Comparison of ENCODE assay signal across 18 cellular contexts in genomic region chr7:8249121-8249520, GRCh38. TPM values are rescaled to one million over a fixed set of nuclear protein-coding genes. Genes with fewer than 3 reads are reported as not detected.
DNase-seq lines count a peak whose midpoint lies in the region; ATAC-seq and TF ChIP-seq lines count a peak whose summit lies in the region.
"Had no signal": no experiment of that assay in that cellular context is flagged by ENCODE, and none has a peak within 500 bp of the region (broad histone marks: within the 10 kb centered on the region; RNA-seq: fewer than 3 reads in every experiment).

No MANE protein-coding gene starts in this region.

- CTCF ChIA-PET in activated CD8-positive, alpha-beta memory T cell treated with anti-CD3 and anti-CD28 coated beads, Interleukin-2, amount 10 ng/mL, durations not matched to agents 7 days and 5 days (lab: Charles Lee): no interaction called here
- CTCF ChIA-PET in activated CD4-positive, alpha-beta memory T cell treated with anti-CD3 and anti-CD28 coated beads for 36 hours (lab: Charles Lee): interaction anchor here (1.4 kb wide), 1 partner anchor 47 kb away, joined by 3 read pairs; no protein-coding TSS in a partner anchor

- H3K27me3 Mint-ChIP-seq in activated CD8-positive, alpha-beta memory T cell treated with anti-CD3 and anti-CD28 coated beads, Interleukin-2, amount 10 ng/mL, durations not matched to agents 7 days and 5 days: peaks cover 23% of the 10 kb centered on the region
- H3K27me3 Mint-ChIP-seq in activated CD4-positive, alpha-beta memory T cell treated with anti-CD3 and anti-CD28 coated beads for 36 hours: peaks cover 8% of the 10 kb centered on the region
- no peaks in the 10 kb centered on the region for H3K27me3 Mint-ChIP-seq in stimulated activated naive CD8-positive, alpha-beta T cell treated with anti-CD3 and anti-CD28 coated beads, Interleukin-15, amount 100 ng/mL, for 72 hours

- TF ChIP-seq CTCF in HL-60 (IDR thresholded peaks at IDR 0.05; ENCODE audit: insufficient read depth, low read length): no peak

- intact Hi-C loops in activated CD4-positive, alpha-beta memory T cell treated with anti-CD3 and anti-CD28 coated beads for 36 hours (cut with micrococcal nuclease): no loop called here

- H3K4me1 Mint-ChIP-seq in activated CD8-positive, alpha-beta memory T cell treated with anti-CD3 and anti-CD28 coated beads, Interleukin-2, amount 10 ng/mL, durations not matched to agents 7 days and 5 days: peaks cover 6% of the 10 kb centered on the region
- H3K4me1 Mint-ChIP-seq in activated CD4-positive, alpha-beta memory T cell treated with anti-CD3 and anti-CD28 coated beads for 36 hours (ENCODE audit: low read depth): no peaks in the 10 kb centered on the region
- H3K4me1 Mint-ChIP-seq in stimulated activated naive CD8-positive, alpha-beta T cell treated with anti-CD3 and anti-CD28 coated beads, Interleukin-15, amount 100 ng/mL, for 72 hours: no peaks in the 10 kb centered on the region
- H3K4me1 Mint-ChIP-seq: CD4-positive, CD25-positive, alpha-beta regulatory T cell; IgD-negative memory B cell had no signal

- POLR2A ChIA-PET in activated CD4-positive, alpha-beta memory T cell treated with anti-CD3 and anti-CD28 coated beads for 36 hours (lab: Charles Lee): no interaction called here

- H3K36me3 Mint-ChIP-seq in activated CD8-positive, alpha-beta memory T cell treated with anti-CD3 and anti-CD28 coated beads, Interleukin-2, amount 10 ng/mL, durations not matched to agents 7 days and 5 days: no peaks in the 10 kb centered on the region
- H3K36me3 Mint-ChIP-seq in activated CD4-positive, alpha-beta memory T cell treated with anti-CD3 and anti-CD28 coated beads for 36 hours: no peaks in the 10 kb centered on the region
- H3K36me3 Mint-ChIP-seq: CD4-positive, CD25-positive, alpha-beta regulatory T cell had no signal

- peak overlapping the region; percentile 31; the same call in 1 of the 2 replicates for H3K27ac ChIP-seq in HL-60 (replicated peaks)
- H3K27ac ChIP-seq: SJCRH30 had no signal

- DNase-seq in activated CD8-positive, alpha-beta memory T cell treated with anti-CD3 and anti-CD28 coated beads, Interleukin-2, amount 10 ng/mL, durations not matched to agents 7 days and 5 days: peak; percentile 48
- no peak for DNase-seq in activated CD8-positive, alpha-beta memory T cell treated with anti-CD3 and anti-CD28 coated beads, Interleukin-2, amount 50 U/mL, for 4 hours
- DNase-seq in HL-60 (ENCODE audit: low read depth in 1 of 2, low spot score in 1 of 2): peak in 1 of 2 experiments; percentile 57
- peak; percentile 12 for DNase-seq in activated CD4-positive, alpha-beta memory T cell treated with anti-CD3 and anti-CD28 coated beads for 36 hours
- DNase-seq in stimulated activated naive CD8-positive, alpha-beta T cell treated with anti-CD3 and anti-CD28 coated beads, Interleukin-15, amount 100 ng/mL, for 72 hours: no peak
- DNase-seq in hepatic stellate cell (ENCODE audit: low spot score): no peak
- no peak for DNase-seq in DMS 273 (lab: John Stamatoyannopoulos, UW; ENCODE audit: unreplicated experiment)
- DNase-seq: BE2C; CD4-positive, CD25-positive, alpha-beta regulatory T cell; COR-L47; HFFc6; NCI-H1105; NCI-H1694; SJCRH30 had no signal

- H3K4me3 ChIP-seq in HL-60 (replicated peaks; ENCODE audit: insufficient read depth, low read length): no peak overlapping the region
- H3K4me3 ChIP-seq: SJCRH30 had no signal

- H3K4me3 Mint-ChIP-seq in activated CD8-positive, alpha-beta memory T cell treated with anti-CD3 and anti-CD28 coated beads, Interleukin-2, amount 10 ng/mL, durations not matched to agents 7 days and 5 days: no peak overlapping the region
- no peak overlapping the region for H3K4me3 Mint-ChIP-seq in activated CD4-positive, alpha-beta memory T cell treated with anti-CD3 and anti-CD28 coated beads for 36 hours
- no peak overlapping the region for H3K4me3 Mint-ChIP-seq in stimulated activated naive CD8-positive, alpha-beta T cell treated with anti-CD3 and anti-CD28 coated beads, Interleukin-15, amount 100 ng/mL, for 72 hours
- H3K4me3 Mint-ChIP-seq: CD4-positive, CD25-positive, alpha-beta regulatory T cell; HFFc6; IgD-negative memory B cell had no signal

- no peaks in the 10 kb centered on the region for H3K9me3 Mint-ChIP-seq in activated CD8-positive, alpha-beta memory T cell treated with anti-CD3 and anti-CD28 coated beads, Interleukin-2, amount 10 ng/mL, durations not matched to agents 7 days and 5 days (ENCODE audit: low read depth)
- peaks cover 6% of the 10 kb centered on the region for H3K9me3 Mint-ChIP-seq in activated CD4-positive, alpha-beta memory T cell treated with anti-CD3 and anti-CD28 coated beads for 36 hours
- peaks cover 0 to 5% of the 10 kb centered on the region in 2 donors for H3K9me3 Mint-ChIP-seq in stimulated activated naive CD8-positive, alpha-beta T cell treated with anti-CD3 and anti-CD28 coated beads, Interleukin-15, amount 100 ng/mL, for 72 hours
- H3K9me3 Mint-ChIP-seq: HFFc6 had no signal

- H3K27me3 ChIP-seq in HL-60 (ENCODE audit: insufficient read depth, poor library complexity, severe bottlenecking): no peaks in the 10 kb centered on the region
- H3K27me3 ChIP-seq: BE2C, SJCRH30 had no signal

- H3K27ac Mint-ChIP-seq in activated CD8-positive, alpha-beta memory T cell treated with anti-CD3 and anti-CD28 coated beads, Interleukin-2, amount 10 ng/mL, durations not matched to agents 7 days and 5 days: no peak overlapping the region
- no peak overlapping the region for H3K27ac Mint-ChIP-seq in activated CD4-positive, alpha-beta memory T cell treated with anti-CD3 and anti-CD28 coated beads for 36 hours
- H3K27ac Mint-ChIP-seq in stimulated activated naive CD8-positive, alpha-beta T cell treated with anti-CD3 and anti-CD28 coated beads, Interleukin-15, amount 100 ng/mL, for 72 hours: no peak overlapping the region
- H3K27ac Mint-ChIP-seq: CD4-positive, CD25-positive, alpha-beta regulatory T cell; HFFc6; IgD-negative memory B cell had no signal

- ATAC-seq in activated CD8-positive, alpha-beta memory T cell treated with anti-CD3 and anti-CD28 coated beads, Interleukin-2, amount 10 ng/mL, durations not matched to agents 7 days and 5 days: peak; percentile 60
- ATAC-seq in stimulated activated naive CD8-positive, alpha-beta T cell treated with anti-CD3 and anti-CD28 coated beads, Interleukin-15, amount 100 ng/mL, for 72 hours: peak; percentile 52
- ATAC-seq in HG03457 (IDR thresholded peaks at IDR 0.05; ENCODE audit: unreplicated experiment): no peak
- ATAC-seq: Panc1 had no signal

RNA-seq across cellular contexts. Expression of gene ICA1, which starts 12.8 kb away (rescaled TPM):
- 1 to 10 TPM; 2.7 to 3.4 TPM for total RNA-seq in activated CD8-positive, alpha-beta memory T cell treated with anti-CD3 and anti-CD28 coated beads, Interleukin-2, amount 10 ng/mL, durations not matched to agents 7 days and 5 days
- total RNA-seq in activated CD4-positive, alpha-beta memory T cell treated with anti-CD3 and anti-CD28 coated beads for 36 hours: 1 to 10 TPM; 2.3 to 2.4 TPM
- total RNA-seq: HFFc6, LHCN-M2, SJCRH30 had no signal

Comparison
In these comparisons a context has a peak if more than half of its experiments do, and no peak if none do; other contexts are left out.
1. DNase-seq: peak in activated CD8-positive, alpha-beta memory T cell treated with anti-CD3 and anti-CD28 coated beads, Interleukin-2, amount 10 ng/mL, durations not matched to agents 7 days and 5 days (single experiment) and activated CD4-positive, alpha-beta memory T cell treated with anti-CD3 and anti-CD28 coated beads for 36 hours (single experiment); none in activated CD8-positive, alpha-beta memory T cell treated with anti-CD3 and anti-CD28 coated beads, Interleukin-2, amount 50 U/mL, for 4 hours (single experiment), stimulated activated naive CD8-positive, alpha-beta T cell treated with anti-CD3 and anti-CD28 coated beads, Interleukin-15, amount 100 ng/mL, for 72 hours (0 of 2), hepatic stellate cell (single experiment) and DMS 273 (single experiment).